ENCODE assay signal across 10 cellular contexts in the genomic region with DNA sequence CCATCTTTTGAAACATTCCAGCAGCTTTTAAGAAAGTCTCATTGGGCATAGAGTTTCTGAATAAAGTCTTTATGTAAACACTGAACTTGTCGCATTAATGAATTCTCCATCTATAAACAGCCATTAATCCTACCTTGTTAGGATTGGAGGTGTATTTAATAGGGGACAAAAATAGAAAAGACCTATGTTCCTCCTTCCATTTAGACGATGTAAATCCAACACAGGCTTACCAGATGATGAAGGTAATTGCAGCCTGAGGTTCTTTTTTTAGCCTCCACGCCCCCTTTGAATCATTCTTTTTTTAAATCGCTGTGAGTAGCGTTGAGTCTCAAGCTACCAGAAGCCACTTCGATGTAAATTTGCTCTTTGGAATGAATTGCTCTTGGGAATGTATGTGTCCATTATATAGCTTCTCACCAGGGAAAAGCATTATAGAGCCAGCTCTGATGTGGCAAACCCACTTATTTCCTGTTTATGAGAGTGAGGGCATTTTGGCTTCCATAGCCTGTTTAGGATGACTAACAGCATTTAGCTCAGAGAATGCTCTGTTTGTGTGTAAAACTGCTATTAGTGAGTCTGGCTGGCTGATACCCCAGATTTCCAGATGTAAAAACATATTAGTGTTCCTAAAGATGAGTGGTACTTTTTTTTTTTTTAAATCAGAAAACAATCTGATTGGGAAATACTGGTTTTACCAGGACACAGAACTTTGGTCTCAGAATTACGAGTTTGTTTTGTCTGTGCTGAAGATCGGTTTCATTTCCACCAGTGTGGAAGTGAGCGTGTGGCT.
DNase-seq lines count a peak whose midpoint lies in the region; ATAC-seq and TF ChIP-seq lines count a peak whose summit lies in the region.
"Had no signal": no experiment of that assay in that cellular context is flagged by ENCODE, and none has a peak within 500 bp of the region (broad histone marks: within the 10 kb centered on the region; RNA-seq: fewer than 3 reads in every experiment).

No MANE protein-coding gene starts in this region.

- intact Hi-C loops in IMR-90 (cut with micrococcal nuclease) = no loop called here
- intact Hi-C loops in mucosa of descending colon (cut with DNase I, micrococcal nuclease) = no loop called here

- H4K91ac ChIP-seq in IMR-90 (ENCODE audit: insufficient read depth, low read depth, low read length) = peak overlapping the region; percentile 35; the same call in 1 of the 2 replicates

- no peak overlapping the region for H3K9ac ChIP-seq in IMR-90 (ENCODE audit: low read depth, low read length)
- H3K9ac ChIP-seq: neural progenitor cell had no signal

- H3K9me3 ChIP-seq in IMR-90 (ENCODE audit: control insufficient read depth, insufficient read depth, low read length) = no peaks in the 10 kb centered on the region
- H3K9me3 ChIP-seq in mucosa of descending colon = no peaks in the 10 kb centered on the region

- WGBS in IMR-90 (ENCODE audit: extremely low coverage in 2 of 2, insufficient read length in 1 of 2), 2 experiments = no CpG with 5 or more reads among the region's 9 CpGs

- TF ChIP-seq CTCF in AG09309 (IDR thresholded peaks at IDR 0.05; ENCODE audit: control insufficient read depth, insufficient read depth, low read depth, low read length, missing control alignments) (no peak), IMR-90 (conservative IDR thresholded peaks at IDR 0.05; ENCODE audit: low read depth, low read length) (no peak), brain microvascular endothelial cell (IDR thresholded peaks at IDR 0.05; ENCODE audit: low read depth, low read length, missing control alignments) (no peak), mucosa of descending colon (IDR thresholded peaks at IDR 0.05) (no peak)

- H3K14ac ChIP-seq in IMR-90 (replicated peaks; ENCODE audit: low read depth, low read length) = peak overlapping the region; percentile 20; the same call in 1 of the 2 replicates

- no peak overlapping the region for H3K4me3 ChIP-seq in AG09309 (ENCODE audit: control insufficient read depth, low read depth, low read length)
- H3K4me3 ChIP-seq in IMR-90 (ENCODE audit: insufficient read depth, low read depth, low read length) = peak overlapping the region; percentile 2; the same call in 1 of the 2 replicates
- H3K4me3 ChIP-seq in brain microvascular endothelial cell (ENCODE audit: low read depth, low read length) = no peak overlapping the region
- no peak overlapping the region for H3K4me3 ChIP-seq in mucosa of descending colon
- H3K4me3 ChIP-seq: neural progenitor cell had no signal

- peak overlapping the region in 1 of 2 experiments; percentile 53; a peak in 2 of 4 replicates for H4K8ac ChIP-seq in IMR-90 (ENCODE audit: low read depth in 2 of 2, low read length in 2 of 2)

- peaks cover 0 to 4% of the 10 kb centered on the region in 2 experiments; a peak in 1 of 4 replicates for H3K79me1 ChIP-seq in IMR-90 (ENCODE audit: low read depth in 1 of 2, low read length in 2 of 2)

- ATAC-seq in IMR-90 (ENCODE audit: low read depth) = peak; percentile 86
- ATAC-seq in mucosa of descending colon = peak; percentile 51

- in situ Hi-C loops in IMR-90 (cut with MboI; ENCODE audit: low sequenced_read_pairs) (loop anchor here (10.0 kb wide), 1 partner anchor 306 kb away; no protein-coding TSS in a partner anchor), brain microvascular endothelial cell (cut with HindIII; ENCODE audit: low pct_ligation_motif_present, low sequenced_read_pairs) (no loop called here)

- no peaks in the 10 kb centered on the region for H3K27me3 ChIP-seq in IMR-90 (ENCODE audit: control insufficient read depth, insufficient read depth, low read length)
- no peaks in the 10 kb centered on the region for H3K27me3 ChIP-seq in brain microvascular endothelial cell (replicated peaks)
- H3K27me3 ChIP-seq: neural progenitor cell had no signal

- peak overlapping the region; percentile 86 for H2BK120ac ChIP-seq in IMR-90 (ENCODE audit: low read depth, low read length)

- peak overlapping the region; percentile 39; the same call in 1 of the 2 replicates for H3K23ac ChIP-seq in IMR-90 (ENCODE audit: low read depth, low read length)

- H3K4me1 ChIP-seq in IMR-90 (ENCODE audit: control insufficient read depth, insufficient read depth, low read length) (peaks cover 19% of the 10 kb centered on the region), mucosa of descending colon (ENCODE audit: low read depth) (no peaks in the 10 kb centered on the region)

- H3K18ac ChIP-seq in IMR-90 (ENCODE audit: low read depth, low read length) = peak overlapping the region; percentile 94

- peak overlapping the region; percentile 34; the same call in 1 of the 2 replicates for H4K5ac ChIP-seq in IMR-90 (ENCODE audit: low read depth, low read length)

- BruUV-seq in IMR-90 (replicated peaks; lab: Mats Ljungman, UMichigan) = no TSS peak

- H3K36me3 ChIP-seq in IMR-90 (ENCODE audit: control insufficient read depth, insufficient read depth, low read length) (no peaks in the 10 kb centered on the region), brain microvascular endothelial cell (replicated peaks) (no peaks in the 10 kb centered on the region), mucosa of descending colon (ENCODE audit: low read depth) (no peaks in the 10 kb centered on the region)
- H3K36me3 ChIP-seq: neural progenitor cell had no signal

- TF ChIP-seq POLR2A in IMR-90 (IDR thresholded peaks at IDR 0.05; ENCODE audit: low read depth, low read length) = peak; percentile 45; the same call in 1 of the 2 replicates

- peak overlapping the region; percentile 67; the same call in 1 of the 2 replicates for H3K4me2 ChIP-seq in IMR-90 (ENCODE audit: low read depth, low read length)
- H3K4me2 ChIP-seq: neural progenitor cell had no signal

- peak overlapping the region; percentile 3; the same call in 1 of the 3 replicates for H2BK15ac ChIP-seq in IMR-90 (ENCODE audit: low read depth, low read length)

- no peak for TF ChIP-seq RAD21 in IMR-90 (IDR thresholded peaks at IDR 0.05; ENCODE audit: low read length)

- DNase-seq in AG09309 (ENCODE audit: low read depth) (peak; percentile 94), IMR-90 (peak; percentile 100), brain microvascular endothelial cell (peak; percentile 87), mucosa of descending colon (peak in 1 of 3 donors; percentile 19), DMS53 (lab: John Stamatoyannopoulos, UW) (no peak), NCI-H2081 (lab: John Stamatoyannopoulos, UW) (no peak)
- no peak for DNase-seq in NK-92 treated with Interleukin-12 subunit alpha and Interleukin-12 subunit beta, amount 100 ng/mL, for 24 hours (lab: John Stamatoyannopoulos, UW)
- DNase-seq in stimulated activated naive CD4-positive, alpha-beta T cell (lab: John Stamatoyannopoulos, UW) = no peak
- DNase-seq: KG1 had no signal

- CTCF ChIA-PET in IMR-90 (lab: Yijun Ruan, JAX) = interaction anchor here (0.7 to 1.6 kb wide), 2 partner anchors 25 to 59 kb away, joined by 3 to 9 read pairs; no protein-coding TSS in a partner anchor

- peak overlapping the region; percentile 80; the same call in 1 of the 2 replicates for H3K4ac ChIP-seq in IMR-90 (ENCODE audit: low read depth, low read length)

- peaks cover 19% of the 10 kb centered on the region for H3K9me1 ChIP-seq in IMR-90 (ENCODE audit: insufficient read depth, low read length)

- H2AK5ac ChIP-seq in IMR-90 (ENCODE audit: low read depth, low read length) = no peak overlapping the region

- peak overlapping the region; percentile 88; the same call in 1 of the 2 replicates for H2BK20ac ChIP-seq in IMR-90 (ENCODE audit: low read depth, low read length)

- POLR2A ChIA-PET in IMR-90 (lab: Charles Lee; ENCODE audit: unreplicated experiment) = interaction anchor here (0.6 to 0.7 kb wide), 2 partner anchors 47 to 827 kb away, joined by 3 to 6 read pairs; no protein-coding TSS in a partner anchor

- dilution Hi-C loops in IMR-90 (cut with HindIII; ENCODE audit: low sequenced_read_pairs, unreplicated experiment) = no loop called here

- H4K20me1 ChIP-seq in IMR-90 (ENCODE audit: insufficient read depth, low read length) = no peaks in the 10 kb centered on the region

- no peak overlapping the region for H2AFZ ChIP-seq in IMR-90 (replicated peaks; ENCODE audit: low read length, poor library complexity)
- H2AFZ ChIP-seq: neural progenitor cell had no signal

- H2AK9ac ChIP-seq in IMR-90 (replicated peaks; ENCODE audit: low read depth, low read length, poor library complexity) = no peak overlapping the region

- H2BK5ac ChIP-seq in IMR-90 (ENCODE audit: low read depth, low read length, poor library complexity, severe bottlenecking) = peak overlapping the region; percentile 86

- H3K56ac ChIP-seq in IMR-90 (ENCODE audit: extremely low read depth, insufficient read depth, low read length) = peak overlapping the region; percentile 40; the same call in 1 of the 2 replicates

- H3K27ac ChIP-seq in IMR-90 (ENCODE audit: insufficient read depth, low read length) (peak overlapping the region; percentile 41), brain microvascular endothelial cell (peak overlapping the region; percentile 84)
- H3K27ac ChIP-seq: neural progenitor cell had no signal

TF ChIP-seq in IMR-90, 13 proteins besides CTCF, POLR2A, EP300 and RAD21 (continues in another document):
- TF ChIP-seq NFE2L2 (IDR thresholded peaks at IDR 0.05; ENCODE audit: low read depth, low read length) = no peak
- TF ChIP-seq CEBPB (IDR thresholded peaks at IDR 0.05; ENCODE audit: low read depth, low read length) = peak; percentile 86
- TF ChIP-seq RCOR1 (IDR thresholded peaks at IDR 0.05; ENCODE audit: insufficient replicate concordance, low read length) = peak; percentile 57
- no peak for TF ChIP-seq SMC3 (IDR thresholded peaks at IDR 0.05; ENCODE audit: low read depth, low read length)
- no peak; the same call in 1 of the 2 replicates for TF ChIP-seq CHD1 (IDR thresholded peaks at IDR 0.05; ENCODE audit: low read depth, low read length)
- TF ChIP-seq MAZ (IDR thresholded peaks at IDR 0.05; ENCODE audit: borderline replicate concordance, low read depth, low read length) = no peak
- no peak for TF ChIP-seq BHLHE40 (IDR thresholded peaks at IDR 0.05; ENCODE audit: low read depth, low read length)
- TF ChIP-seq MAFK (IDR thresholded peaks at IDR 0.05; ENCODE audit: low read depth, low read length) = no peak
- TF ChIP-seq ELK1 (IDR thresholded peaks at IDR 0.05; ENCODE audit: borderline replicate concordance, low read depth, low read length) = no peak

Comparison
In these comparisons a context has a peak if more than half of its experiments do, and no peak if none do; other contexts are left out.
1. DNase-seq: peak in AG09309 (single experiment), IMR-90 (single experiment) and brain microvascular endothelial cell (single experiment); none in DMS53 (single experiment), NK-92 treated with Interleukin-12 subunit alpha and Interleukin-12 subunit beta, amount 100 ng/mL, for 24 hours (single experiment), stimulated activated naive CD4-positive, alpha-beta T cell (0 of 6) and NCI-H2081 (0 of 2).